ENCODE assay signal across 26 cellular contexts in the genomic region with DNA sequence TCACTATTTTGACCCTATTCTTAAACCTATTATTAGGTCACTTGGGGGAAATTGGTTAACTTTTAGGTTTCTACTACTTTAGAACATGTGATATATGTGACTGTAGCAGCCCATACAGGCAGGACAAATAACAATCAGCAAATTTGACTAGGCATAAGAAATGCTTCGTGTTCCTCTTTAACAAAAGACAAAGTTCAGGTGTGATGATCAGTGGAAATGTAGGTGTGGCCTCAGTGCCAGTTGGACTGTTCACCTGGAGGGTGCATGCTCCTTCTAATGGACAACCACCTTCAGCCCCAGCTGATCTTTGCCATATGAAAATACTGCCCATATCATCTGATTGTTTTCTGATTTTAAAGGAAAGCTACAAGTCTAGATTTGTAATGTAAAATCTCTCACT.
"Had no signal": no experiment of that assay in that cellular context is flagged by ENCODE, and none has a peak within 500 bp of the region (broad histone marks: within the 10 kb centered on the region; RNA-seq: fewer than 3 reads in every experiment).

No MANE protein-coding gene starts in this region.

- H3K4me3 Mint-ChIP-seq: activated CD4-positive, alpha-beta memory T cell treated with anti-CD3 and anti-CD28 coated beads for 36 hours; activated CD4-positive, alpha-beta T cell treated with anti-CD3 and anti-CD28 coated beads, Interleukin-2, amount 10 ng/mL, durations not matched to agents 7 days and 5 days; activated naive CD8-positive, alpha-beta T cell treated with anti-CD3 and anti-CD28 coated beads, Interleukin-2, amount 50 U/mL, for 24 hours; activated T-cell treated with anti-CD3 and anti-CD28 coated beads, Interleukin-2, amount 50 U/mL, for 4 hours; T-cell had no signal

- H3K9me3 Mint-ChIP-seq: activated CD4-positive, alpha-beta memory T cell treated with anti-CD3 and anti-CD28 coated beads for 36 hours; activated CD4-positive, alpha-beta T cell treated with anti-CD3 and anti-CD28 coated beads, Interleukin-2, amount 10 ng/mL, durations not matched to agents 7 days and 5 days; activated naive CD4-positive, alpha-beta T cell treated with anti-CD3 and anti-CD28 coated beads, Interleukin-2, amount 50 U/mL, for 72 hours; activated naive CD8-positive, alpha-beta T cell treated with anti-CD3 and anti-CD28 coated beads, Interleukin-2, amount 50 U/mL, for 24 hours; activated T-cell treated with anti-CD3 and anti-CD28 coated beads, Interleukin-2, amount 50 U/mL, for 4 hours; T-cell had no signal

- H3K27me3 ChIP-seq: ascending aorta, body of pancreas, MG63 had no signal

- DNase-seq: activated CD4-positive, alpha-beta memory T cell treated with anti-CD3 and anti-CD28 coated beads for 36 hours; activated CD4-positive, alpha-beta T cell treated with anti-CD3 and anti-CD28 coated beads, Interleukin-2, amount 10 ng/mL, durations not matched to agents 7 days and 5 days; activated CD4-positive, CD25-positive, alpha-beta regulatory T cell; activated CD8-positive, alpha-beta memory T cell treated with anti-CD3 and anti-CD28 coated beads for 24 hours; activated effector memory CD4-positive, alpha-beta T cell treated with anti-CD3 and anti-CD28 coated beads, Interleukin-2, amount 50 U/mL, for 16 hours; activated naive CD4-positive, alpha-beta T cell treated with Interleukin-2 at 50 U/mL for 16 hours; activated naive CD8-positive, alpha-beta T cell treated with anti-CD3 and anti-CD28 coated beads, Interleukin-2, amount 50 U/mL, for 24 hours; activated T-cell treated with anti-CD3 and anti-CD28 coated beads, Interleukin-2, amount 50 U/mL, for 4 hours; amniotic stem cell; body of pancreas; KG1; MG63; NCI-H1105; NCI-H1436; NCI-H1694 treated with DMSO at 0.1 percent for 48 hours; NCI-H2029 treated with DMSO at 0.1 percent for 48 hours; NCI-H345; NCI-H510A; NCI-H69; PC-9; T-cell; T-helper 2 cell had no signal

- H3K9me3 ChIP-seq: ascending aorta, body of pancreas, MG63 had no signal

- H3K27ac Mint-ChIP-seq: activated CD4-positive, alpha-beta memory T cell treated with anti-CD3 and anti-CD28 coated beads for 36 hours; activated CD4-positive, alpha-beta T cell treated with anti-CD3 and anti-CD28 coated beads, Interleukin-2, amount 10 ng/mL, durations not matched to agents 7 days and 5 days; activated naive CD8-positive, alpha-beta T cell treated with anti-CD3 and anti-CD28 coated beads, Interleukin-2, amount 50 U/mL, for 24 hours had no signal

- ATAC-seq: activated naive CD4-positive, alpha-beta T cell treated with anti-CD3 and anti-CD28 coated beads, Interleukin-2, amount 50 U/mL, for 72 hours; activated naive CD8-positive, alpha-beta T cell treated with anti-CD3 and anti-CD28 coated beads, Interleukin-2, amount 50 U/mL, for 24 hours; activated T-cell treated with anti-CD3 and anti-CD28 coated beads, Interleukin-2, amount 50 U/mL, for 4 hours; body of pancreas; T-cell had no signal

- H3K4me3 ChIP-seq: ascending aorta, body of pancreas, MG63, PC-9, SK-N-MC had no signal

- H3K27me3 Mint-ChIP-seq: activated CD4-positive, alpha-beta memory T cell treated with anti-CD3 and anti-CD28 coated beads for 36 hours; activated CD4-positive, alpha-beta T cell treated with anti-CD3 and anti-CD28 coated beads, Interleukin-2, amount 10 ng/mL, durations not matched to agents 7 days and 5 days; activated naive CD8-positive, alpha-beta T cell treated with anti-CD3 and anti-CD28 coated beads, Interleukin-2, amount 50 U/mL, for 24 hours; T-cell had no signal

- H3K27ac ChIP-seq: ascending aorta, body of pancreas, PC-9, SK-N-MC, VCaP had no signal
